Comparison of ENCODE assay signal across 1 cellular context in the genomic region with DNA sequence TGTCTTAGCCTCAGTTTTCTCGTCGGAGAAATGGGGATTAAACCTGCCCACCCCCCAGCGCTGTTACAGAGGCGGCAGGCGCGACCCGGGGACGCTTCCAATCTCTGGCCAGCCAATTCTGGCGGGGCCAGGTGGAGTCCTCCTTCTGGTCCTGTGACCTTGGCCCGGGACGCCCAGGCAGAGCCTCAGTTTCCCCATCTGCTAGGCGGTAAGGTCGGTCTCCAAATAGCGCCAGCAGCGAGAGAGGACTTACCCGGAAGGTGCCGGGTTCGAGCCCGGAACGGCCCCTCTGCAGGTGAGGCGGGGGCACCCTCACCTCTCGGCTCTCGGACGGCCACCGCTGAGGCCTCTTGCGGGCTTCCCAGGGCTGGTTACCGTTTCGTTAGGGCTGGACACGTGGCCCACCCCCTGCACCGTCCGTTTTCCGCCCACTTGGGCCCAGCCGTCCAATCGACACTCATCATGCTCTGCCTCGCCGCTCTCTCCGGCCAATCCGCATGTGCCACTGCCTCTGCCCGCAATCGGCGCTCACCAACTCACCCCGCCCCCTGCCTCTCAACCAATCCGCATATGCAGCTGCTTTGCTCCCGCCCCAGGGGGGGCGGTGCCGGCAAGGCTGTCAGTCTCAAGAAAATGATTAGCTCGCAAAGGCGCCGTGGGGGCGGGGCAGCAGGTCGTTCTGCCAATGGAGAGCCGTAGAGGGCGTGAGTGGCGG.
TF ChIP-seq lines count a peak whose summit lies in the region.

ISOC2 (minus strand) TSS at position 384 of the 715 bp plus-strand sequence. CDS start 5,156 bp downstream, outside the sequence.

TF ChIP-seq in HepG2, 621 proteins besides CTCF, POLR2A, EP300 and RAD21 (continued from another document and continues in another):
- TF ChIP-seq, protein P1, sequence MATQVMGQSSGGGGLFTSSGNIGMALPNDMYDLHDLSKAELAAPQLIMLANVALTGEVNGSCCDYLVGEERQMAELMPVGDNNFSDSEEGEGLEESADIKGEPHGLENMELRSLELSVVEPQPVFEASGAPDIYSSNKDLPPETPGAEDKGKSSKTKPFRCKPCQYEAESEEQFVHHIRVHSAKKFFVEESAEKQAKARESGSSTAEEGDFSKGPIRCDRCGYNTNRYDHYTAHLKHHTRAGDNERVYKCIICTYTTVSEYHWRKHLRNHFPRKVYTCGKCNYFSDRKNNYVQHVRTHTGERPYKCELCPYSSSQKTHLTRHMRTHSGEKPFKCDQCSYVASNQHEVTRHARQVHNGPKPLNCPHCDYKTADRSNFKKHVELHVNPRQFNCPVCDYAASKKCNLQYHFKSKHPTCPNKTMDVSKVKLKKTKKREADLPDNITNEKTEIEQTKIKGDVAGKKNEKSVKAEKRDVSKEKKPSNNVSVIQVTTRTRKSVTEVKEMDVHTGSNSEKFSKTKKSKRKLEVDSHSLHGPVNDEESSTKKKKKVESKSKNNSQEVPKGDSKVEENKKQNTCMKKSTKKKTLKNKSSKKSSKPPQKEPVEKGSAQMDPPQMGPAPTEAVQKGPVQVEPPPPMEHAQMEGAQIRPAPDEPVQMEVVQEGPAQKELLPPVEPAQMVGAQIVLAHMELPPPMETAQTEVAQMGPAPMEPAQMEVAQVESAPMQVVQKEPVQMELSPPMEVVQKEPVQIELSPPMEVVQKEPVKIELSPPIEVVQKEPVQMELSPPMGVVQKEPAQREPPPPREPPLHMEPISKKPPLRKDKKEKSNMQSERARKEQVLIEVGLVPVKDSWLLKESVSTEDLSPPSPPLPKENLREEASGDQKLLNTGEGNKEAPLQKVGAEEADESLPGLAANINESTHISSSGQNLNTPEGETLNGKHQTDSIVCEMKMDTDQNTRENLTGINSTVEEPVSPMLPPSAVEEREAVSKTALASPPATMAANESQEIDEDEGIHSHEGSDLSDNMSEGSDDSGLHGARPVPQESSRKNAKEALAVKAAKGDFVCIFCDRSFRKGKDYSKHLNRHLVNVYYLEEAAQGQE (IDR thresholded peaks at IDR 0.05; ENCODE audit: borderline replicate concordance in 1 of 2, low read depth in 1 of 2, low read length in 2 of 2) = no peak
- TF ChIP-seq ZNF850 (CRISPR knock-in tag; conservative IDR thresholded peaks at IDR 0.05) (no peak), SOX6 (IDR thresholded peaks at IDR 0.05) (no peak), SOX6 (CRISPR knock-in tag; IDR thresholded peaks at IDR 0.05) (peak; percentile 75), DNMT3B (CRISPR knock-in tag; conservative IDR thresholded peaks at IDR 0.05) (no peak), AKAP8 (CRISPR knock-in tag; IDR thresholded peaks at IDR 0.05) (no peak), ZSCAN20 (CRISPR knock-in tag; IDR thresholded peaks at IDR 0.05; ENCODE audit: borderline replicate concordance) (0 out of 2 replicates have a peak, but pooled peaks have one; percentile 64), ZKSCAN1 (IDR thresholded peaks at IDR 0.05; ENCODE audit: low read length) (no peak), ZNF788 (CRISPR knock-in tag; IDR thresholded peaks at IDR 0.05; ENCODE audit: borderline replicate concordance) (peak; percentile 90; the same call in 1 of the 2 replicates), HMGA1 (CRISPR knock-in tag; conservative IDR thresholded peaks at IDR 0.05) (no peak), ZNF740 (CRISPR knock-in tag; IDR thresholded peaks at IDR 0.05) (peak; percentile 55; the same call in 1 of the 2 replicates), ZNF337 (CRISPR knock-in tag; IDR thresholded peaks at IDR 0.05; ENCODE audit: borderline replicate concordance, low read depth) (peak; percentile 52; the same call in 1 of the 2 replicates), NFRKB (IDR thresholded peaks at IDR 0.05) (no peak), SKI (IDR thresholded peaks at IDR 0.05; ENCODE audit: partially characterized antibody) (peak; percentile 7), KDM1A (CRISPR knock-in tag; IDR thresholded peaks at IDR 0.05) (peak; percentile 98), ZSCAN22 (CRISPR knock-in tag; IDR thresholded peaks at IDR 0.05) (no peak), FOXP4 (CRISPR knock-in tag; IDR thresholded peaks at IDR 0.05) (peak; percentile 63), ZNF607 (CRISPR knock-in tag; IDR thresholded peaks at IDR 0.05; ENCODE audit: borderline replicate concordance) (peak; percentile 94), ZNF318 (CRISPR knock-in tag; IDR thresholded peaks at IDR 0.05) (peak; percentile 63; the same call in 1 of the 2 replicates), NCOA5 (CRISPR knock-in tag; IDR thresholded peaks at IDR 0.05) (no peak), MYC (CRISPR knock-in tag; IDR thresholded peaks at IDR 0.05; ENCODE audit: borderline replicate concordance) (peak; percentile 91), MEIS2 (CRISPR knock-in tag; IDR thresholded peaks at IDR 0.05) (peak; percentile 10; the same call in 1 of the 2 replicates)
- TF ChIP-seq, protein P2, sequence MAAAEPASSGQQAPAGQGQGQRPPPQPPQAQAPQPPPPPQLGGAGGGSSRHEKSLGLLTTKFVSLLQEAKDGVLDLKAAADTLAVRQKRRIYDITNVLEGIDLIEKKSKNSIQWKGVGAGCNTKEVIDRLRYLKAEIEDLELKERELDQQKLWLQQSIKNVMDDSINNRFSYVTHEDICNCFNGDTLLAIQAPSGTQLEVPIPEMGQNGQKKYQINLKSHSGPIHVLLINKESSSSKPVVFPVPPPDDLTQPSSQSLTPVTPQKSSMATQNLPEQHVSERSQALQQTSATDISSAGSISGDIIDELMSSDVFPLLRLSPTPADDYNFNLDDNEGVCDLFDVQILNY (CRISPR knock-in tag; conservative IDR thresholded peaks at IDR 0.05) = 0 out of 2 replicates have a peak, but pooled peaks have one; percentile 58
- TF ChIP-seq, protein P3, sequence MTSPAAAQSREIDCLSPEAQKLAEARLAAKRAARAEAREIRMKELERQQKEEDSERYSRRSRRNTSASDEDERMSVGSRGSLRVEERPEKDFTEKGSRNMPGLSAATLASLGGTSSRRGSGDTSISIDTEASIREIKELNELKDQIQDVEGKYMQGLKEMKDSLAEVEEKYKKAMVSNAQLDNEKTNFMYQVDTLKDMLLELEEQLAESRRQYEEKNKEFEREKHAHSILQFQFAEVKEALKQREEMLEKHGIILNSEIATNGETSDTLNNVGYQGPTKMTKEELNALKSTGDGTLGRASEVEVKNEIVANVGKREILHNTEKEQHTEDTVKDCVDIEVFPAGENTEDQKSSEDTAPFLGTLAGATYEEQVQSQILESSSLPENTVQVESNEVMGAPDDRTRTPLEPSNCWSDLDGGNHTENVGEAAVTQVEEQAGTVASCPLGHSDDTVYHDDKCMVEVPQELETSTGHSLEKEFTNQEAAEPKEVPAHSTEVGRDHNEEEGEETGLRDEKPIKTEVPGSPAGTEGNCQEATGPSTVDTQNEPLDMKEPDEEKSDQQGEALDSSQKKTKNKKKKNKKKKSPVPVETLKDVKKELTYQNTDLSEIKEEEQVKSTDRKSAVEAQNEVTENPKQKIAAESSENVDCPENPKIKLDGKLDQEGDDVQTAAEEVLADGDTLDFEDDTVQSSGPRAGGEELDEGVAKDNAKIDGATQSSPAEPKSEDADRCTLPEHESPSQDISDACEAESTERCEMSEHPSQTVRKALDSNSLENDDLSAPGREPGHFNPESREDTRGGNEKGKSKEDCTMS (CRISPR knock-in tag; conservative IDR thresholded peaks at IDR 0.05) = no peak; the same call in 1 of the 2 replicates
- TF ChIP-seq, protein P4, sequence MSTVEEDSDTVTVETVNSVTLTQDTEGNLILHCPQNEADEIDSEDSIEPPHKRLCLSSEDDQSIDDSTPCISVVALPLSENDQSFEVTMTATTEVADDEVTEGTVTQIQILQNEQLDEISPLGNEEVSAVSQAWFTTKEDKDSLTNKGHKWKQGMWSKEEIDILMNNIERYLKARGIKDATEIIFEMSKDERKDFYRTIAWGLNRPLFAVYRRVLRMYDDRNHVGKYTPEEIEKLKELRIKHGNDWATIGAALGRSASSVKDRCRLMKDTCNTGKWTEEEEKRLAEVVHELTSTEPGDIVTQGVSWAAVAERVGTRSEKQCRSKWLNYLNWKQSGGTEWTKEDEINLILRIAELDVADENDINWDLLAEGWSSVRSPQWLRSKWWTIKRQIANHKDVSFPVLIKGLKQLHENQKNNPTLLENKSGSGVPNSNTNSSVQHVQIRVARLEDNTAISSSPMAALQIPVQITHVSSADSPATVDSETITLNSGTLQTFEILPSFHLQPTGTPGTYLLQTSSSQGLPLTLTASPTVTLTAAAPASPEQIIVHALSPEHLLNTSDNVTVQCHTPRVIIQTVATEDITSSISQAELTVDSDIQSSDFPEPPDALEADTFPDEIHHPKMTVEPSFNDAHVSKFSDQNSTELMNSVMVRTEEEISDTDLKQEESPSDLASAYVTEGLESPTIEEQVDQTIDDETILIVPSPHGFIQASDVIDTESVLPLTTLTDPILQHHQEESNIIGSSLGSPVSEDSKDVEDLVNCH (CRISPR knock-in tag; IDR thresholded peaks at IDR 0.05) = no peak
- TF ChIP-seq, protein P5, sequence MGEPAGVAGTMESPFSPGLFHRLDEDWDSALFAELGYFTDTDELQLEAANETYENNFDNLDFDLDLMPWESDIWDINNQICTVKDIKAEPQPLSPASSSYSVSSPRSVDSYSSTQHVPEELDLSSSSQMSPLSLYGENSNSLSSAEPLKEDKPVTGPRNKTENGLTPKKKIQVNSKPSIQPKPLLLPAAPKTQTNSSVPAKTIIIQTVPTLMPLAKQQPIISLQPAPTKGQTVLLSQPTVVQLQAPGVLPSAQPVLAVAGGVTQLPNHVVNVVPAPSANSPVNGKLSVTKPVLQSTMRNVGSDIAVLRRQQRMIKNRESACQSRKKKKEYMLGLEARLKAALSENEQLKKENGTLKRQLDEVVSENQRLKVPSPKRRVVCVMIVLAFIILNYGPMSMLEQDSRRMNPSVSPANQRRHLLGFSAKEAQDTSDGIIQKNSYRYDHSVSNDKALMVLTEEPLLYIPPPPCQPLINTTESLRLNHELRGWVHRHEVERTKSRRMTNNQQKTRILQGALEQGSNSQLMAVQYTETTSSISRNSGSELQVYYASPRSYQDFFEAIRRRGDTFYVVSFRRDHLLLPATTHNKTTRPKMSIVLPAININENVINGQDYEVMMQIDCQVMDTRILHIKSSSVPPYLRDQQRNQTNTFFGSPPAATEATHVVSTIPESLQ (CRISPR knock-in tag; conservative IDR thresholded peaks at IDR 0.05) = no peak
